ENCODE assay signal across 1 cellular context in the genomic region with DNA sequence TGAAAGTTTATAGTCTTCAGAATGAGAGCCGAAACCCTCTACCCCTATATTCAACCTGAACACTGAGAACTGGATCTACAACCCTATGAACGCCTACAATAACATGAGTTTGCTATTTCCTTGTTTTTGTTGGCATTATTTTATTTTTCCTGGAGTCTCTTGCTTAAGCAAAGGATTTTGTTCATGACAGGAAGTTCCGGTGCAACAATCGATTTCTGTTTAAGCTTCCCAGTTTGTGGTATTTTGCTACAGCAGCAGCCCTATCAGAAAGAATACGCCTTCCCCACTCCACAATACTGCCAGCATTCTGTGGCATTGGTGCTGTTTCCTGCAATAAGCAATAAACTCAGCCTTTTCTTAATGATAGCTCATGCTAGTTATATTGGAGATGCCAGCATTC.
TF ChIP-seq lines count a peak whose summit lies in the region.

No MANE protein-coding gene starts in this region.

TF ChIP-seq in A549, 52 proteins besides CTCF, POLR2A, EP300 and RAD21 (continued from another document):
- TF ChIP-seq, protein P1, sequence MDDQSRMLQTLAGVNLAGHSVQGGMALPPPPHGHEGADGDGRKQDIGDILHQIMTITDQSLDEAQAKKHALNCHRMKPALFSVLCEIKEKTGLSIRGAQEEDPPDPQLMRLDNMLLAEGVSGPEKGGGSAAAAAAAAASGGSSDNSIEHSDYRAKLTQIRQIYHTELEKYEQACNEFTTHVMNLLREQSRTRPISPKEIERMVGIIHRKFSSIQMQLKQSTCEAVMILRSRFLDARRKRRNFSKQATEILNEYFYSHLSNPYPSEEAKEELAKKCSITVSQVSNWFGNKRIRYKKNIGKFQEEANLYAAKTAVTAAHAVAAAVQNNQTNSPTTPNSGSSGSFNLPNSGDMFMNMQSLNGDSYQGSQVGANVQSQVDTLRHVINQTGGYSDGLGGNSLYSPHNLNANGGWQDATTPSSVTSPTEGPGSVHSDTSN (IDR thresholded peaks at IDR 0.05) = no peak
- TF ChIP-seq SREBF2 (IDR thresholded peaks at IDR 0.05) = no peak
- TF ChIP-seq, protein P2, sequence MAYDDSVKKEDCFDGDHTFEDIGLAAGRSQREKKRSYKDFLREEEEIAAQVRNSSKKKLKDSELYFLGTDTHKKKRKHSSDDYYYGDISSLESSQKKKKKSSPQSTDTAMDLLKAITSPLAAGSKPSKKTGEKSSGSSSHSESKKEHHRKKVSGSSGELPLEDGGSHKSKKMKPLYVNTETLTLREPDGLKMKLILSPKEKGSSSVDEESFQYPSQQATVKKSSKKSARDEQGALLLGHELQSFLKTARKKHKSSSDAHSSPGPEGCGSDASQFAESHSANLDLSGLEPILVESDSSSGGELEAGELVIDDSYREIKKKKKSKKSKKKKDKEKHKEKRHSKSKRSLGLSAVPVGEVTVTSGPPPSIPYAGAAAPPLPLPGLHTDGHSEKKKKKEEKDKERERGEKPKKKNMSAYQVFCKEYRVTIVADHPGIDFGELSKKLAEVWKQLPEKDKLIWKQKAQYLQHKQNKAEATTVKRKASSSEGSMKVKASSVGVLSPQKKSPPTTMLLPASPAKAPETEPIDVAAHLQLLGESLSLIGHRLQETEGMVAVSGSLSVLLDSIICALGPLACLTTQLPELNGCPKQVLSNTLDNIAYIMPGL (CRISPR knock-in tag; IDR thresholded peaks at IDR 0.05; ENCODE audit: borderline replicate concordance) = no peak
- TF ChIP-seq, protein P3, sequence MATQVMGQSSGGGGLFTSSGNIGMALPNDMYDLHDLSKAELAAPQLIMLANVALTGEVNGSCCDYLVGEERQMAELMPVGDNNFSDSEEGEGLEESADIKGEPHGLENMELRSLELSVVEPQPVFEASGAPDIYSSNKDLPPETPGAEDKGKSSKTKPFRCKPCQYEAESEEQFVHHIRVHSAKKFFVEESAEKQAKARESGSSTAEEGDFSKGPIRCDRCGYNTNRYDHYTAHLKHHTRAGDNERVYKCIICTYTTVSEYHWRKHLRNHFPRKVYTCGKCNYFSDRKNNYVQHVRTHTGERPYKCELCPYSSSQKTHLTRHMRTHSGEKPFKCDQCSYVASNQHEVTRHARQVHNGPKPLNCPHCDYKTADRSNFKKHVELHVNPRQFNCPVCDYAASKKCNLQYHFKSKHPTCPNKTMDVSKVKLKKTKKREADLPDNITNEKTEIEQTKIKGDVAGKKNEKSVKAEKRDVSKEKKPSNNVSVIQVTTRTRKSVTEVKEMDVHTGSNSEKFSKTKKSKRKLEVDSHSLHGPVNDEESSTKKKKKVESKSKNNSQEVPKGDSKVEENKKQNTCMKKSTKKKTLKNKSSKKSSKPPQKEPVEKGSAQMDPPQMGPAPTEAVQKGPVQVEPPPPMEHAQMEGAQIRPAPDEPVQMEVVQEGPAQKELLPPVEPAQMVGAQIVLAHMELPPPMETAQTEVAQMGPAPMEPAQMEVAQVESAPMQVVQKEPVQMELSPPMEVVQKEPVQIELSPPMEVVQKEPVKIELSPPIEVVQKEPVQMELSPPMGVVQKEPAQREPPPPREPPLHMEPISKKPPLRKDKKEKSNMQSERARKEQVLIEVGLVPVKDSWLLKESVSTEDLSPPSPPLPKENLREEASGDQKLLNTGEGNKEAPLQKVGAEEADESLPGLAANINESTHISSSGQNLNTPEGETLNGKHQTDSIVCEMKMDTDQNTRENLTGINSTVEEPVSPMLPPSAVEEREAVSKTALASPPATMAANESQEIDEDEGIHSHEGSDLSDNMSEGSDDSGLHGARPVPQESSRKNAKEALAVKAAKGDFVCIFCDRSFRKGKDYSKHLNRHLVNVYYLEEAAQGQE (IDR thresholded peaks at IDR 0.05) = no peak
TF ChIP-seq in A549: peak in this region for 0.
